19 cellular contexts compared by ENCODE assay signal in the genomic region with DNA sequence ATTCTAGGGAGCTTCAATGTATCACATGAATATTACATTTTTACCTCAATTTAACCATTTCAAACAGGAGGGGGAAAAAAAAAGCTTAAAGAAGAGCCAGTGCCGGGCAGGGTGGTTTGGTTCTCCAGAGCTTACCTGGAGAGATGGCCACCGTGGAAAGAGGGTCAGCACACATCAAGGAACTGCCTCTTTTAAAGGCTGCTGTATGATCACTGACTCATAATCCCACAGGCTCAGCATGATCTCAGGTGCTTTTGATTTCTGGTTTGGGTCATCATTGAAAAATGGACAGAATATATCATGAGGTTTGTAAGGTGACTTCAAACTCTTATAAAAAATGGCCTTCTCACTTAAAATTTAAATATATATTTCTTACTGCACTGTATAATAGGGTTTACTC.
"Had no signal": no experiment of that assay in that cellular context is flagged by ENCODE, and none has a peak within 500 bp of the region (broad histone marks: within the 10 kb centered on the region; RNA-seq: fewer than 3 reads in every experiment).

No MANE protein-coding gene starts in this region.

- DNase-seq: IMR-90, Karpas-422, KG1, MG63, NCI-H1092, NCI-H1436, NCI-H187, NCI-H2029, NCI-H2081 treated with DMSO at 0.1 percent for 48 hours, NCI-H2171 treated with DMSO at 0.1 percent for 48 hours, NCI-H345, NCI-H446 treated with DMSO at 0.1 percent for 48 hours, NCI-H510A treated with DMSO at 0.1 percent for 48 hours, NCI-H526, NCI-H748 treated with DMSO at 0.1 percent for 48 hours, SHP77, SK-N-SH had no signal

- ATAC-seq: HepG2 had no signal

- H3K36me3 ChIP-seq: MG63 had no signal

- H3K27me3 ChIP-seq: MG63 had no signal

- H3K4me3 ChIP-seq: MG63 had no signal

- H3K9me3 ChIP-seq: MG63, SK-N-SH had no signal

- H3K27ac ChIP-seq: RWPE1 had no signal
